Comparison of ENCODE assay signal across 9 cellular contexts in the genomic region with DNA sequence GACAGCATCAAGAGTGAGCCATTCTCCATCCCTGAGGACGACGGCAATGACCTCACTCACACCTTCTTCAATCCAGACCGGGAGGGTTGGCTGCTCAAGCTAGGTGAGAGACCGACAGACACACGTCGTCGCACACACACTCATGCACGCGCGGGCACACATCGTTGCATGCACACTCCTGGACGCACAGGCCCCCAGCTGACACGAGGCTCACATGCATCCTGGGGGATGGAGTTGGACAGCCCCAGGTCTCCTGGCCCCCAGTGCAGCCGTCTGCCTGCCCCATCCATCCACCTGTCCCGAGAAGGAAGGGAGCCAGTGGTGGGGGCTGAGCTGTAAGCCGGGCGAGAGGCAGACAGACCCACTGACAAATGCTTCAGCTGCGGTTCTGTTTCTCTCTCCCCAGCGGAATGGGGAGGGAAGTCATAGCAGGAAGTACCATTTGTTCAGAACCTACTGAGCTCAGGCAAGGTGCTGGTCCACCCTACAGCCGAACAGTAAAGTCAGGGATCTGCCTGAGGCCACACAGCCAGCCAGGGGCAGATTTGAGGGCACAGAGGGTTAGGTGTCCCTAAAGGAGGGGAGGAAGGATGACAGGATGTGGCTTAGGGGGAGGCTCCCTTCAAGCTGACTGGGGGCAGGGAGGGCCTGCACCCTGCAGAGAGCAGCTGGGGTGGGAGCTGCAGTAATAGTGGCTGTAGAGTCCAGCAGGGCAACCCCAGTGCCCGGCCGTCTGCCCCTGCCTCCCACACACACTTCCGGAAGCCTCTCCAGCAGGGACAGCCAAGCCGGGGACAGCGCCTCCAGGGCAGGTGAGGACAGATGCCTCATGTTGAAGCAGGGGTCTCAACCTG. TPM values are rescaled to one million over a fixed set of nuclear protein-coding genes. Genes with fewer than 3 reads are reported as not detected.
DNase-seq lines count a peak whose midpoint lies in the region; TF ChIP-seq lines count a peak whose summit lies in the region.
"Had no signal": no experiment of that assay in that cellular context is flagged by ENCODE, and none has a peak within 500 bp of the region (broad histone marks: within the 10 kb centered on the region; RNA-seq: fewer than 3 reads in every experiment).

No MANE protein-coding gene starts in this region.

- H2BK12ac ChIP-seq in neuronal stem cell (ENCODE audit: low read length): peak overlapping the region; percentile 14

- H3K4me2 ChIP-seq in Loucy (ENCODE audit: low read depth, low read length, poor library complexity, severe bottlenecking) (peak overlapping the region; percentile 95), neuronal stem cell (ENCODE audit: insufficient read depth, low read length, poor library complexity, severe bottlenecking) (no peak overlapping the region), MM.1S (ENCODE audit: low read depth, low read length) (no peak overlapping the region)

- H3K23ac ChIP-seq in neuronal stem cell (ENCODE audit: low read depth, low read length, poor library complexity): peak overlapping the region; percentile 59

- H2AFZ ChIP-seq in Loucy (ENCODE audit: low read length) (no peak overlapping the region), neuronal stem cell (ENCODE audit: low read length) (no peak overlapping the region), MM.1S (ENCODE audit: low read length) (no peak overlapping the region)

- H4K91ac ChIP-seq in neuronal stem cell (ENCODE audit: low read depth, low read length, poor library complexity): no peak overlapping the region

- H3K4me3 ChIP-seq in GM12865 (ENCODE audit: low read depth, low read length): peak overlapping the region; percentile 51
- peak overlapping the region; percentile 69 for H3K4me3 ChIP-seq in Loucy (ENCODE audit: low read length, poor library complexity, severe bottlenecking)
- H3K4me3 ChIP-seq in neuronal stem cell (ENCODE audit: low read length in 2 of 2): no peak overlapping the region
- H3K4me3 ChIP-seq in MM.1S (ENCODE audit: low read length): no peak overlapping the region
- H3K4me3 ChIP-seq: SK-N-MC had no signal

- H3K36me3 ChIP-seq in Loucy (ENCODE audit: insufficient read depth, low read length) (peaks cover 9% of the 10 kb centered on the region; the same call in 1 of the 2 replicates), neuronal stem cell (replicated peaks in 1 of 2; ENCODE audit: control insufficient read depth in 2 of 2, insufficient read depth in 2 of 2, low read length in 2 of 2) (peaks cover 0 to 3% of the 10 kb centered on the region in 2 donors), MM.1S (replicated peaks; ENCODE audit: insufficient read depth, low read length) (no peaks in the 10 kb centered on the region)

- WGBS in neuronal stem cell (ENCODE audit: extremely low coverage in 2 of 2, insufficient read length in 2 of 2, insufficient replicate concordance in 1 of 2), 2 donors: no CpG with 5 or more reads among the region's 25 CpGs

- no peak overlapping the region for H3K14ac ChIP-seq in neuronal stem cell (ENCODE audit: low read length)

- H3K79me2 ChIP-seq in Loucy (ENCODE audit: insufficient read depth, low read length) (peaks cover 19% of the 10 kb centered on the region; the same call in 1 of the 2 replicates), MM.1S (ENCODE audit: low read length) (no peaks in the 10 kb centered on the region)

- no peaks in the 10 kb centered on the region for H3K27me3 ChIP-seq in Loucy (ENCODE audit: insufficient read depth, low read length, poor library complexity, severe bottlenecking)
- H3K27me3 ChIP-seq in neuronal stem cell (ENCODE audit: control insufficient read depth in 3 of 3, insufficient read depth in 3 of 3, low read depth in 1 of 3, low read length in 3 of 3): peaks cover 0 to 39% (median 0%) of the 10 kb centered on the region in 3 experiments
- H3K27me3 ChIP-seq in MM.1S (replicated peaks; ENCODE audit: insufficient read depth, low read length): no peaks in the 10 kb centered on the region; the same call in 1 of the 2 replicates

- no peak overlapping the region for H3K4ac ChIP-seq in neuronal stem cell (ENCODE audit: low read length)

- H3K18ac ChIP-seq in neuronal stem cell (ENCODE audit: low read length): peak overlapping the region; percentile 22

- H2AK5ac ChIP-seq in neuronal stem cell (ENCODE audit: low read depth, low read length): peak overlapping the region; percentile 1

- H2BK5ac ChIP-seq in neuronal stem cell (ENCODE audit: low read length): no peak overlapping the region

- H3K79me1 ChIP-seq in neuronal stem cell (ENCODE audit: low read depth, low read length): no peaks in the 10 kb centered on the region

- DNase-seq in GM12865 (ENCODE audit: low read depth) (peak; percentile 86), neuronal stem cell (ENCODE audit: low spot score) (no peak), superior temporal gyrus (ENCODE audit: extremely low spot score) (no peak), NCI-H128 (lab: John Stamatoyannopoulos, UW; ENCODE audit: unreplicated experiment) (no peak), middle frontal gyrus (ENCODE audit: extremely low spot score, low spot score) (no peak), MM.1S (no peak)
- DNase-seq in activated T-cell treated with anti-CD3 and anti-CD28 coated beads, Interleukin-2, amount 50 U/mL, for 1 hour: peak; percentile 50

- no peaks in the 10 kb centered on the region for H3K9me3 ChIP-seq in Loucy (ENCODE audit: insufficient read depth, low read depth, low read length)
- H3K9me3 ChIP-seq in neuronal stem cell (replicated peaks in 1 of 2; ENCODE audit: control insufficient read depth in 2 of 2, insufficient read depth in 1 of 2, low read depth in 1 of 2, low read length in 2 of 2): no peaks in the 10 kb centered on the region
- H3K9me3 ChIP-seq in MM.1S (replicated peaks; ENCODE audit: insufficient read depth, low read length): no peaks in the 10 kb centered on the region

- H3K4me1 ChIP-seq in Loucy (ENCODE audit: insufficient read depth, low read length, poor library complexity, severe bottlenecking) (peaks cover 91% of the 10 kb centered on the region), neuronal stem cell (ENCODE audit: control insufficient read depth in 2 of 2, insufficient read depth in 1 of 2, low read depth in 1 of 2, low read length in 2 of 2) (peaks cover 8% of the 10 kb centered on the region in 2 donors), MM.1S (ENCODE audit: low read length) (no peaks in the 10 kb centered on the region)

- H3K27ac ChIP-seq in neuronal stem cell (replicated peaks; ENCODE audit: low read length): no peak overlapping the region
- no peak overlapping the region for H3K27ac ChIP-seq in MM.1S (ENCODE audit: low read length)
- H3K27ac ChIP-seq: SK-N-MC had no signal

- H2BK120ac ChIP-seq in neuronal stem cell (ENCODE audit: low read depth, low read length): no peak overlapping the region

- H2BK15ac ChIP-seq in neuronal stem cell (ENCODE audit: low read length): no peak overlapping the region

- H3F3A ChIP-seq in Loucy (ENCODE audit: low read depth) (peaks cover 22% of the 10 kb centered on the region), MM.1S (ENCODE audit: insufficient read depth, low read length) (no peaks in the 10 kb centered on the region)

- TF ChIP-seq CTCF in GM12865 (IDR thresholded peaks at IDR 0.05; ENCODE audit: insufficient read depth, low read depth, low read length, missing control alignments): no peak
- TF ChIP-seq CTCF in Loucy (conservative IDR thresholded peaks at IDR 0.05; ENCODE audit: low read length): peak; percentile 28; the same call in 1 of the 2 replicates
- TF ChIP-seq CTCF in MM.1S (IDR thresholded peaks at IDR 0.05; ENCODE audit: low read length): no peak

- H4K8ac ChIP-seq in neuronal stem cell (ENCODE audit: low read depth, low read length): no peak overlapping the region

- H3K9ac ChIP-seq in Loucy (ENCODE audit: low read depth, low read length, poor library complexity, severe bottlenecking): peak overlapping the region; percentile 68
- H3K9ac ChIP-seq in neuronal stem cell (ENCODE audit: low read depth, low read length, poor library complexity): no peak overlapping the region
- H3K9ac ChIP-seq in MM.1S (ENCODE audit: low read length): no peak overlapping the region

- H4K20me1 ChIP-seq in Loucy (ENCODE audit: insufficient read depth, low read length, poor library complexity, severe bottlenecking): no peaks in the 10 kb centered on the region
- H4K20me1 ChIP-seq in MM.1S (ENCODE audit: insufficient read depth, low read length): no peaks in the 10 kb centered on the region

- H3K9me2 ChIP-seq in Loucy (replicated peaks; ENCODE audit: low read depth, low read length): no peaks in the 10 kb centered on the region
- H3K9me2 ChIP-seq in MM.1S (replicated peaks; ENCODE audit: insufficient read depth, low read length): no peaks in the 10 kb centered on the region

RNA-seq across cellular contexts. Expression of gene CYTH4, which starts 27.1 kb away (rescaled TPM):
- polyA plus RNA-seq in neuronal stem cell (2013, experiment 1 of 2): not detected
- polyA plus RNA-seq in neuronal stem cell (2013, experiment 2 of 2): not detected

Comparison
In these comparisons a context has a peak if more than half of its experiments do, and no peak if none do; other contexts are left out.
1. DNase-seq: peak in GM12865 (single experiment) and activated T-cell treated with anti-CD3 and anti-CD28 coated beads, Interleukin-2, amount 50 U/mL, for 1 hour (single experiment); none in neuronal stem cell (single experiment), superior temporal gyrus (single experiment), NCI-H128 (single experiment), middle frontal gyrus (single experiment) and MM.1S (single experiment).
2. H3K4me3 ChIP-seq: peak in GM12865 (single experiment) and Loucy (single experiment); none in neuronal stem cell (0 of 2) and MM.1S (single experiment).